ENCODE assay signal across 8 cellular contexts in the genomic region with DNA sequence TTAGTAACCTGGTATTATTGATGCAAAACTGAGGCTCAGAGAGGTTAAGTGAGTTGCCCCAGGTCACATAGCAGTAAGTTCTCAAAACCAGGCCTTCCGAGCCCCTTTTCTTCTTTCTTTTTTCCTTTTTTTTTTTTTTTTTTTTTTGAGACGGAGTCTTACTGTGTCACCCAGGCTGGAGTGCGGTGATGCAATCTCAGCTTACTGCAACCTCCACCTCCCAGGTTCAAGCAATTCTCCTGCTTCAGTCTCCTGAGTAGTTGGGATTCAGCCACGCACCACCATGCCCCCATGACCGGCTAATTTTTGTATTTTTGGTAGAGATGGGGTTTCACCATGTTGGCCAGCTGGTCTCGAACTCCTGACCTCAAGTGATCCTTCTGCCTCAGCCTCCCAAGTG.
DNase-seq lines count a peak whose midpoint lies in the region; ATAC-seq and TF ChIP-seq lines count a peak whose summit lies in the region.
"Not testable (repeated sequence)": the region's sequence is repeated elsewhere in the genome, so short reads cannot be mapped to it uniquely, and the experiment has no call there.

No MANE protein-coding gene starts in this region.

- H3K9me3 ChIP-seq in CD8-positive, alpha-beta memory T cell (ENCODE audit: low read length); IMR-90 (ENCODE audit: control insufficient read depth, insufficient read depth, low read length); mammary epithelial cell (replicated peaks; ENCODE audit: insufficient read depth, low read length); gastroesophageal sphincter; vagina: not testable (repeated sequence)

- H3K9ac ChIP-seq in IMR-90 (ENCODE audit: low read depth, low read length); mammary epithelial cell (ENCODE audit: insufficient read depth, low read length): not testable (repeated sequence)

- H3K27ac Mint-ChIP-seq in CD8-positive, alpha-beta memory T cell: peak overlapping the region in 6 of 8 donors; percentile 48 to 89 (median 68)
- peak overlapping the region; percentile 52 for H3K27ac Mint-ChIP-seq in activated CD4-positive, alpha-beta memory T cell treated with anti-CD3 and anti-CD28 coated beads for 36 hours
- H3K27ac Mint-ChIP-seq in naive thymus-derived CD8-positive, alpha-beta T cell: peak overlapping the region in 8 of 10 donors; percentile 41 to 88 (median 64)
- peak overlapping the region; percentile 82 for H3K27ac Mint-ChIP-seq in stimulated activated effector memory CD8-positive, alpha-beta T cell treated with anti-CD3 and anti-CD28 coated beads, Interleukin-12 subunit alpha, Interleukin-12 subunit beta, amount 100 ng/mL, for 72 hours

- intact Hi-C loops in IMR-90 (cut with micrococcal nuclease); activated CD4-positive, alpha-beta memory T cell treated with anti-CD3 and anti-CD28 coated beads for 36 hours (cut with micrococcal nuclease); mammary epithelial cell (cut with micrococcal nuclease); vagina (cut with DNase I): not testable (repeated sequence)

- not testable (repeated sequence) for H3K18ac ChIP-seq in IMR-90 (ENCODE audit: low read depth, low read length)

- not testable (repeated sequence) for H2BK5ac ChIP-seq in IMR-90 (ENCODE audit: low read depth, low read length, poor library complexity, severe bottlenecking)

- not testable (repeated sequence) for H3K4me1 ChIP-seq in CD8-positive, alpha-beta memory T cell (ENCODE audit: insufficient read depth, low read length); mammary epithelial cell (ENCODE audit: insufficient read depth, low read length)
- H3K4me1 ChIP-seq in IMR-90 (ENCODE audit: control insufficient read depth, insufficient read depth, low read length) (peaks cover 17% of the 10 kb centered on the region), gastroesophageal sphincter (peaks cover 3 to 21% (median 7%) of the 10 kb centered on the region in 3 donors), vagina (peaks cover 14% of the 10 kb centered on the region)

- dilution Hi-C loops in IMR-90 (cut with HindIII; ENCODE audit: low sequenced_read_pairs, unreplicated experiment); mammary epithelial cell (cut with HindIII; ENCODE audit: low sequenced_read_pairs): not testable (repeated sequence)

- not testable (repeated sequence) for H3K79me2 ChIP-seq in mammary epithelial cell (ENCODE audit: insufficient read depth, low read length)

- H2AK5ac ChIP-seq in IMR-90 (ENCODE audit: low read depth, low read length): not testable (repeated sequence)

- H3K56ac ChIP-seq in IMR-90 (ENCODE audit: extremely low read depth, insufficient read depth, low read length): not testable (repeated sequence)

- POLR2A ChIA-PET in CD8-positive, alpha-beta memory T cell (lab: Charles Lee); IMR-90 (lab: Charles Lee; ENCODE audit: unreplicated experiment); activated CD4-positive, alpha-beta memory T cell treated with anti-CD3 and anti-CD28 coated beads for 36 hours (lab: Charles Lee): not testable (repeated sequence)
- POLR2A ChIA-PET in naive thymus-derived CD8-positive, alpha-beta T cell (lab: Charles Lee): interaction anchor here (0.6 to 1.0 kb wide), 2 partner anchors 11 to 171 kb away, joined by 3 to 7 read pairs; no protein-coding TSS in a partner anchor

- not testable (repeated sequence) for H4K8ac ChIP-seq in IMR-90 (ENCODE audit: low read depth in 2 of 2, low read length in 2 of 2)

- H2AFZ ChIP-seq in IMR-90 (replicated peaks; ENCODE audit: low read length, poor library complexity); mammary epithelial cell (ENCODE audit: low read depth, low read length): not testable (repeated sequence)

- not testable (repeated sequence) for H3K14ac ChIP-seq in IMR-90 (replicated peaks; ENCODE audit: low read depth, low read length)

- CTCF ChIA-PET in CD8-positive, alpha-beta memory T cell (lab: Charles Lee); activated CD4-positive, alpha-beta memory T cell treated with anti-CD3 and anti-CD28 coated beads for 36 hours (lab: Charles Lee); mammary epithelial cell (lab: Charles Lee; ENCODE audit: low non-redundant PET): not testable (repeated sequence)
- CTCF ChIA-PET in IMR-90 (lab: Yijun Ruan, JAX): interaction anchor here (1.2 kb wide), 1 partner anchor 79 kb away, joined by 3 read pairs; no protein-coding TSS in a partner anchor

- in situ Hi-C loops in IMR-90 (cut with MboI; ENCODE audit: low sequenced_read_pairs); mammary epithelial cell (cut with MboI; ENCODE audit: low sequenced_read_pairs in 2 of 2): not testable (repeated sequence)

- H3K4me3 ChIP-seq in CD8-positive, alpha-beta memory T cell (ENCODE audit: low read length); IMR-90 (ENCODE audit: insufficient read depth, low read depth, low read length); mammary epithelial cell (replicated peaks in 1 of 3; ENCODE audit: insufficient read depth in 1 of 3, low read depth in 2 of 3, low read length in 3 of 3); gastroesophageal sphincter; vagina: not testable (repeated sequence)

- not testable (repeated sequence) for H4K20me1 ChIP-seq in IMR-90 (ENCODE audit: insufficient read depth, low read length); mammary epithelial cell (ENCODE audit: insufficient read depth, low read length)

- H3K4me2 ChIP-seq in IMR-90 (ENCODE audit: low read depth, low read length); mammary epithelial cell (ENCODE audit: insufficient read depth, low read depth, low read length): not testable (repeated sequence)

- BruUV-seq in IMR-90 (replicated peaks; lab: Mats Ljungman, UMichigan); mammary epithelial cell (replicated peaks; lab: Mats Ljungman, UMichigan): not testable (repeated sequence)

- H3K79me1 ChIP-seq in IMR-90 (ENCODE audit: low read depth in 1 of 2, low read length in 2 of 2): peaks cover 6 to 75% of the 10 kb centered on the region in 2 experiments

- not testable (repeated sequence) for DNase-seq in CD8-positive, alpha-beta memory T cell; IMR-90; activated CD4-positive, alpha-beta memory T cell treated with anti-CD3 and anti-CD28 coated beads for 36 hours; naive thymus-derived CD8-positive, alpha-beta T cell; stimulated activated effector memory CD8-positive, alpha-beta T cell treated with anti-CD3 and anti-CD28 coated beads, Interleukin-12 subunit alpha, Interleukin-12 subunit beta, amount 100 ng/mL, for 72 hours (ENCODE audit: low spot score in 2 of 2); vagina (ENCODE audit: extremely low spot score in 2 of 2)
- DNase-seq in mammary epithelial cell: peak; percentile 1

- H3K4ac ChIP-seq in IMR-90 (ENCODE audit: low read depth, low read length): not testable (repeated sequence)

- 100% methylated on average over 3 of the region's 6 CpGs; no CpG with 5 or more reads in 1 of the 2 experiments for WGBS in IMR-90 (ENCODE audit: extremely low coverage in 2 of 2, insufficient read length in 1 of 2), 2 experiments
- 100% methylated on average over 2 of the region's 6 CpGs for WGBS in mammary epithelial cell (ENCODE audit: low coverage, missing lambda C conversion rate)
- 83 to 97% methylated on average over 1 to 6 of the region's 6 CpGs for WGBS in gastroesophageal sphincter (ENCODE audit: low coverage in 1 of 2), 2 donors

- H3K4me1 Mint-ChIP-seq in CD8-positive, alpha-beta memory T cell: peaks cover 17 to 32% (median 18%) of the 10 kb centered on the region in 3 donors
- not testable (repeated sequence) for H3K4me1 Mint-ChIP-seq in activated CD4-positive, alpha-beta memory T cell treated with anti-CD3 and anti-CD28 coated beads for 36 hours (ENCODE audit: low read depth); stimulated activated effector memory CD8-positive, alpha-beta T cell treated with anti-CD3 and anti-CD28 coated beads, Interleukin-12 subunit alpha, Interleukin-12 subunit beta, amount 100 ng/mL, for 72 hours
- H3K4me1 Mint-ChIP-seq in naive thymus-derived CD8-positive, alpha-beta T cell: peaks cover 14 to 30% (median 20%) of the 10 kb centered on the region in 4 donors

- H3K36me3 Mint-ChIP-seq in CD8-positive, alpha-beta memory T cell: peaks cover 50 to 98% (median 58%) of the 10 kb centered on the region in 3 donors
- peaks cover 86% of the 10 kb centered on the region for H3K36me3 Mint-ChIP-seq in activated CD4-positive, alpha-beta memory T cell treated with anti-CD3 and anti-CD28 coated beads for 36 hours
- H3K36me3 Mint-ChIP-seq in naive thymus-derived CD8-positive, alpha-beta T cell: peaks cover 40 to 99% (median 88%) of the 10 kb centered on the region in 3 donors
- peaks cover 100% of the 10 kb centered on the region for H3K36me3 Mint-ChIP-seq in stimulated activated effector memory CD8-positive, alpha-beta T cell treated with anti-CD3 and anti-CD28 coated beads, Interleukin-12 subunit alpha, Interleukin-12 subunit beta, amount 100 ng/mL, for 72 hours

- peak overlapping the region in 1 of 7 donors; percentile 54 for H3K4me3 Mint-ChIP-seq in CD8-positive, alpha-beta memory T cell
- H3K4me3 Mint-ChIP-seq in activated CD4-positive, alpha-beta memory T cell treated with anti-CD3 and anti-CD28 coated beads for 36 hours; naive thymus-derived CD8-positive, alpha-beta T cell; stimulated activated effector memory CD8-positive, alpha-beta T cell treated with anti-CD3 and anti-CD28 coated beads, Interleukin-12 subunit alpha, Interleukin-12 subunit beta, amount 100 ng/mL, for 72 hours: not testable (repeated sequence)

- not testable (repeated sequence) for ATAC-seq in IMR-90 (ENCODE audit: low read depth); gastroesophageal sphincter; naive thymus-derived CD8-positive, alpha-beta T cell; stimulated activated effector memory CD8-positive, alpha-beta T cell treated with anti-CD3 and anti-CD28 coated beads, Interleukin-12 subunit alpha, Interleukin-12 subunit beta, amount 100 ng/mL, for 72 hours

- H3K36me3 ChIP-seq in CD8-positive, alpha-beta memory T cell (ENCODE audit: insufficient read depth, low read length): peaks cover 90% of the 10 kb centered on the region
- H3K36me3 ChIP-seq in IMR-90 (ENCODE audit: control insufficient read depth, insufficient read depth, low read length) (peaks cover 64% of the 10 kb centered on the region), mammary epithelial cell (ENCODE audit: insufficient read depth, low read length) (peaks cover 91% of the 10 kb centered on the region), gastroesophageal sphincter (peaks cover 2 to 78% of the 10 kb centered on the region in 2 donors), vagina (peaks cover 0 to 59% of the 10 kb centered on the region in 2 donors)

- H2BK15ac ChIP-seq in IMR-90 (ENCODE audit: low read depth, low read length): not testable (repeated sequence)

- not testable (repeated sequence) for H2BK20ac ChIP-seq in IMR-90 (ENCODE audit: low read depth, low read length)

- H4K5ac ChIP-seq in IMR-90 (ENCODE audit: low read depth, low read length): not testable (repeated sequence)

- H3K27me3 ChIP-seq in CD8-positive, alpha-beta memory T cell (ENCODE audit: insufficient read depth, low read length, poor library complexity, severe bottlenecking); IMR-90 (ENCODE audit: control insufficient read depth, insufficient read depth, low read length); mammary epithelial cell (ENCODE audit: insufficient read depth, low read length); gastroesophageal sphincter; vagina: not testable (repeated sequence)

- not testable (repeated sequence) for TF ChIP-seq CTCF in IMR-90 (conservative IDR thresholded peaks at IDR 0.05; ENCODE audit: low read depth, low read length); mammary epithelial cell (conservative IDR thresholded peaks at IDR 0.05 in 1 of 2, IDR thresholded peaks at IDR 0.05 in 1 of 2; ENCODE audit: extremely low read depth in 1 of 2, insufficient read depth in 1 of 2, low read depth in 1 of 2, low read length in 2 of 2); gastroesophageal sphincter (IDR thresholded peaks at IDR 0.05); vagina (IDR thresholded peaks at IDR 0.05)

- not testable (repeated sequence) for H2BK120ac ChIP-seq in IMR-90 (ENCODE audit: low read depth, low read length)

- H3K9me3 Mint-ChIP-seq in CD8-positive, alpha-beta memory T cell; activated CD4-positive, alpha-beta memory T cell treated with anti-CD3 and anti-CD28 coated beads for 36 hours; naive thymus-derived CD8-positive, alpha-beta T cell; stimulated activated effector memory CD8-positive, alpha-beta T cell treated with anti-CD3 and anti-CD28 coated beads, Interleukin-12 subunit alpha, Interleukin-12 subunit beta, amount 100 ng/mL, for 72 hours: not testable (repeated sequence)

- not testable (repeated sequence) for H2AK9ac ChIP-seq in IMR-90 (replicated peaks; ENCODE audit: low read depth, low read length, poor library complexity)

- TF ChIP-seq EP300 in gastroesophageal sphincter (IDR thresholded peaks at IDR 0.05): not testable (repeated sequence)

- H4K91ac ChIP-seq in IMR-90 (ENCODE audit: insufficient read depth, low read depth, low read length): not testable (repeated sequence)

- not testable (repeated sequence) for TF ChIP-seq POLR2A in IMR-90 (IDR thresholded peaks at IDR 0.05; ENCODE audit: low read depth, low read length); gastroesophageal sphincter (IDR thresholded peaks at IDR 0.05); vagina (IDR thresholded peaks at IDR 0.05)

- not testable (repeated sequence) for H3K27me3 Mint-ChIP-seq in CD8-positive, alpha-beta memory T cell; activated CD4-positive, alpha-beta memory T cell treated with anti-CD3 and anti-CD28 coated beads for 36 hours; naive thymus-derived CD8-positive, alpha-beta T cell

- not testable (repeated sequence) for H3K23ac ChIP-seq in IMR-90 (ENCODE audit: low read depth, low read length)

- not testable (repeated sequence) for H3K9me1 ChIP-seq in IMR-90 (ENCODE audit: insufficient read depth, low read length)

- not testable (repeated sequence) for H3K27ac ChIP-seq in CD8-positive, alpha-beta memory T cell (ENCODE audit: low read depth, low read length); IMR-90 (ENCODE audit: insufficient read depth, low read length); mammary epithelial cell (ENCODE audit: insufficient read depth, low read depth, low read length)
- H3K27ac ChIP-seq in gastroesophageal sphincter (peak overlapping the region in 3 of 4 donors; percentile 40 to 54 (median 41)), vagina (peak overlapping the region; percentile 1)

- TF ChIP-seq RAD21 in IMR-90 (IDR thresholded peaks at IDR 0.05; ENCODE audit: low read length): not testable (repeated sequence)
